Comparison of ENCODE assay signal across 17 cellular contexts in genomic region chr6:22928775-22929174, GRCh38.
A peak's percentile ranks its signal among the peaks of the same experiment; 100 is the strongest.
DNase-seq lines count a peak whose midpoint lies in the region; ATAC-seq and TF ChIP-seq lines count a peak whose summit lies in the region.
"Had no signal": no experiment of that assay in that cellular context is flagged by ENCODE, and none has a peak within 500 bp of the region (broad histone marks: within the 10 kb centered on the region; RNA-seq: fewer than 3 reads in every experiment).

No MANE protein-coding gene starts in this region.

- H3K9me3 ChIP-seq in right atrium auricular region (no peaks in the 10 kb centered on the region), smooth muscle cell (replicated peaks; ENCODE audit: low read depth) (no peaks in the 10 kb centered on the region)
- H3K9me3 ChIP-seq: lower lobe of right lung had no signal

- H3K4me3 ChIP-seq in right atrium auricular region = no peak overlapping the region
- H3K4me3 ChIP-seq in smooth muscle cell = no peak overlapping the region
- H3K4me3 ChIP-seq: lower lobe of right lung had no signal

- no peaks in the 10 kb centered on the region for H3K27me3 ChIP-seq in right atrium auricular region
- H3K27me3 ChIP-seq in smooth muscle cell (ENCODE audit: low read depth) = no peaks in the 10 kb centered on the region

- H3K27ac Mint-ChIP-seq in osteocyte (ENCODE audit: unreplicated experiment) = no peak overlapping the region
- H3K27ac Mint-ChIP-seq: activated naive CD8-positive, alpha-beta T cell treated with anti-CD3 and anti-CD28 coated beads, Interleukin-2, amount 10 ng/mL, durations not matched to agents 7 days and 5 days; IgD-negative memory B cell; naive thymus-derived CD8-positive, alpha-beta T cell had no signal

- ATAC-seq in GM21360 (IDR thresholded peaks at IDR 0.05; ENCODE audit: unreplicated experiment) (peak; percentile 22), GM18867 (IDR thresholded peaks at IDR 0.05; ENCODE audit: unreplicated experiment) (no peak), HG03521 (IDR thresholded peaks at IDR 0.05; ENCODE audit: unreplicated experiment) (no peak)
- ATAC-seq: lower lobe of right lung; naive thymus-derived CD8-positive, alpha-beta T cell had no signal

- H3K27me3 Mint-ChIP-seq in osteocyte (ENCODE audit: unreplicated experiment) = no peaks in the 10 kb centered on the region
- H3K27me3 Mint-ChIP-seq: activated naive CD8-positive, alpha-beta T cell treated with anti-CD3 and anti-CD28 coated beads, Interleukin-2, amount 10 ng/mL, durations not matched to agents 7 days and 5 days; IgD-negative memory B cell; naive thymus-derived CD8-positive, alpha-beta T cell had no signal

- no peaks in the 10 kb centered on the region for H3F3A ChIP-seq in smooth muscle cell (ENCODE audit: low read depth)

- DNase-seq in cerebellar cortex (ENCODE audit: low spot score) (peak; percentile 73), right atrium auricular region (ENCODE audit: low spot score) (no peak), smooth muscle cell (lab: John Stamatoyannopoulos, UW; ENCODE audit: unreplicated experiment) (no peak), osteocyte (ENCODE audit: extremely low spot score, unreplicated experiment) (no peak)
- DNase-seq: activated CD4-positive, alpha-beta T cell treated with anti-CD3 and anti-CD28 coated beads, Interleukin-2, amount 50 U/mL, for 48 hours; activated naive CD8-positive, alpha-beta T cell treated with anti-CD3 and anti-CD28 coated beads, Interleukin-2, amount 10 ng/mL, durations not matched to agents 7 days and 5 days; activated T-cell treated with anti-CD3 and anti-CD28 coated beads, Interleukin-2, amount 50 U/mL, for 48 hours; Calu3; lower lobe of right lung; naive thymus-derived CD8-positive, alpha-beta T cell; NCI-H2081; retina; stimulated activated CD4-positive, alpha-beta T cell treated with anti-CD3 and anti-CD28 coated beads, Interleukin-2, amount 100 ng/mL, for 24 hours had no signal

- peaks cover 22% of the 10 kb centered on the region for H3K4me1 Mint-ChIP-seq in osteocyte (ENCODE audit: unreplicated experiment)
- H3K4me1 Mint-ChIP-seq: IgD-negative memory B cell had no signal

- no peak overlapping the region for H3K4me2 ChIP-seq in smooth muscle cell

- H3K36me3 Mint-ChIP-seq in osteocyte (ENCODE audit: unreplicated experiment) = no peaks in the 10 kb centered on the region
- H3K36me3 Mint-ChIP-seq: activated naive CD8-positive, alpha-beta T cell treated with anti-CD3 and anti-CD28 coated beads, Interleukin-2, amount 10 ng/mL, durations not matched to agents 7 days and 5 days; IgD-negative memory B cell; naive thymus-derived CD8-positive, alpha-beta T cell had no signal

- no peaks in the 10 kb centered on the region for H4K20me1 ChIP-seq in smooth muscle cell (ENCODE audit: low read depth)

- peak overlapping the region; percentile 37 to 73 for H3K27ac ChIP-seq in right atrium auricular region
- H3K27ac ChIP-seq in smooth muscle cell (ENCODE audit: low read depth) = no peak overlapping the region
- H3K27ac ChIP-seq: lower lobe of right lung had no signal

- H3K36me3 ChIP-seq in right atrium auricular region = no peaks in the 10 kb centered on the region
- H3K36me3 ChIP-seq in smooth muscle cell (ENCODE audit: low read depth) = no peaks in the 10 kb centered on the region
- H3K36me3 ChIP-seq: lower lobe of right lung had no signal

- peak overlapping the region; percentile 78 for H2AFZ ChIP-seq in smooth muscle cell (ENCODE audit: low read depth)

- H3K4me1 ChIP-seq in right atrium auricular region = peaks cover 0 to 42% of the 10 kb centered on the region in 2 donors
- H3K4me1 ChIP-seq in smooth muscle cell (ENCODE audit: low read depth) = peaks cover 5% of the 10 kb centered on the region

- TF ChIP-seq CTCF in right atrium auricular region (IDR thresholded peaks at IDR 0.05) (no peak), smooth muscle cell (IDR thresholded peaks at IDR 0.05; ENCODE audit: borderline replicate concordance, insufficient read depth, poor library complexity, severe bottlenecking) (no peak), osteocyte (IDR thresholded peaks at IDR 0.05) (no peak)

- WGBS in smooth muscle cell (ENCODE audit: low lambda C conversion rate) = 76% methylated on average over 2 of the region's 2 CpGs

- no peak overlapping the region for H3K4me3 Mint-ChIP-seq in osteocyte (ENCODE audit: unreplicated experiment)
- H3K4me3 Mint-ChIP-seq: activated naive CD8-positive, alpha-beta T cell treated with anti-CD3 and anti-CD28 coated beads, Interleukin-2, amount 10 ng/mL, durations not matched to agents 7 days and 5 days; IgD-negative memory B cell; naive thymus-derived CD8-positive, alpha-beta T cell had no signal

- H3K79me2 ChIP-seq in smooth muscle cell (ENCODE audit: low read depth) = no peaks in the 10 kb centered on the region

- H3K9ac ChIP-seq in smooth muscle cell (ENCODE audit: low read depth) = no peak overlapping the region

- H3K9me3 Mint-ChIP-seq in osteocyte (ENCODE audit: unreplicated experiment) = no peaks in the 10 kb centered on the region
- H3K9me3 Mint-ChIP-seq: activated naive CD8-positive, alpha-beta T cell treated with anti-CD3 and anti-CD28 coated beads, Interleukin-2, amount 10 ng/mL, durations not matched to agents 7 days and 5 days; naive thymus-derived CD8-positive, alpha-beta T cell had no signal
